In the genomic region with DNA sequence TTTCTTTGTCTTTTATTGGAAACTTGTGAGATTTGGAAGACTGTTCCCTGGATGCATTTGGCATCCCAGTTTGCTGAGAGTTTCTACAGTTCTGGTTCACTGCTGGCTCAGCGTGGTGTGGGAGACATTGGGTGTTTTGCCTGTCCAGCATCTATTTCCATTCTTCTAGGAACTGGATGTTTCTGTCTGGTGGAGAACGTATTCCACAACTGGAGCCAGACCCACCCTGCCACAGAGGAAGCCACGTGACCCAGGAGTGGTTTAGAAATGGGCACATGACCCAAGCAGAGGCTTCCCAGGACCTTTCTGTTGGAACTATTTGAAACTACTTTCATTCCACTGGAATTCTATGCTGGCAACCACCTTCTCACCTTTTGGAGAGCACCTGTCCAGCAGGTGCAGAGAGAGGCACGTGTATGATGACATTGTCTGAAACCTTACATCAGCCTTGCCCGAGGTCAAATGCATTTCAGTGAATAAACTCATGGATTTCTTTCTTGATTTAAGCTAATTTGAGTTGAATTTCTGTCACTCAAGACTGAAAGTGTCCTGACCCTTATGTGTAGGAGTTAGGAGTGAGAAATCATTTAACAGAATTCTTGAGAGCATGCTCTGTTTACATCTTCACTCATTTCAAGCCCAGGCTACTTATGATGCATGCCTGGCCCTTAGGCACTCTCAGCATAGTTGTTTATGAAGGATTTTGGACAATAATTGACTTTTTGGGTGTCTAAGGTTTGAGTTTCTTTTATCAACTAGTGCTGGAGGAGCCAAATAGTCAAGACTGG, we compare ENCODE assay signal across 11 cellular contexts.
DNase-seq lines count a peak whose midpoint lies in the region; ATAC-seq, FAIRE-seq and TF ChIP-seq lines count a peak whose summit lies in the region.
"Had no signal": no experiment of that assay in that cellular context is flagged by ENCODE, and none has a peak within 500 bp of the region (broad histone marks: within the 10 kb centered on the region; RNA-seq: fewer than 3 reads in every experiment).

No MANE protein-coding gene starts in this region.

- H3K9me3 ChIP-seq in GM12878 (replicated peaks; ENCODE audit: control insufficient read depth, insufficient read depth, low read length) (no peaks in the 10 kb centered on the region; the same call in 2 of the 3 replicates), osteoblast (ENCODE audit: low read depth, low read length) (no peaks in the 10 kb centered on the region)

- intact Hi-C loops in GM12878 (cut with micrococcal nuclease; ENCODE audit: unreplicated experiment): no loop called here

- H3K4me2 ChIP-seq in GM12878 (ENCODE audit: control insufficient read depth, insufficient read depth) (peak overlapping the region; percentile 71), osteoblast (ENCODE audit: insufficient read depth, low read length) (no peak overlapping the region)

- ATAC-seq in HG03354 (IDR thresholded peaks at IDR 0.05; ENCODE audit: poor library complexity, severe bottlenecking, unreplicated experiment) (peak; percentile 42), GM12878 (peak; percentile 38; the same call in 1 of the 3 replicates), GM19035 (IDR thresholded peaks at IDR 0.05; ENCODE audit: unreplicated experiment) (no peak), HG03139 (IDR thresholded peaks at IDR 0.05; ENCODE audit: unreplicated experiment) (no peak)

- 78% methylated on average over 5 of the region's 5 CpGs for WGBS in GM12878 (ENCODE audit: insufficient coverage, insufficient replicate concordance, low lambda C conversion rate, missing lambda C conversion rate)

- H3K4me1 ChIP-seq in GM12878 (ENCODE audit: control insufficient read depth, insufficient read depth, low read length) (peaks cover 53% of the 10 kb centered on the region), osteoblast (ENCODE audit: insufficient read depth, low read length) (peaks cover 11% of the 10 kb centered on the region)

- 0 out of 2 replicates have a peak overlapping the region, but pooled peaks have one; percentile 52 for H3K9ac ChIP-seq in GM12878 (ENCODE audit: control insufficient read depth, insufficient read depth, low read length)

- TF ChIP-seq EP300 in GM12878 (IDR thresholded peaks at IDR 0.05; ENCODE audit: borderline replicate concordance in 1 of 2, control insufficient read depth in 1 of 2, low read depth in 2 of 2, low read length in 2 of 2): no peak

- peak; percentile 39 for DNase-seq in stimulated activated CD4-positive, alpha-beta T cell treated with anti-CD3 and anti-CD28 coated beads, Interleukin-15, amount 100 ng/mL, for 24 hours
- no peak for DNase-seq in stimulated activated CD4-positive, alpha-beta T cell treated with anti-CD3 and anti-CD28 coated beads, Interleukin-12 subunit alpha, Interleukin-12 subunit beta, amount 100 ng/mL, for 4 hours
- no peak for DNase-seq in GM12878 (ENCODE audit: low read depth, low spot score)
- no peak for DNase-seq in GM10248 (ENCODE audit: extremely low spot score)
- no peak for DNase-seq in osteoblast (ENCODE audit: insufficient read length, low spot score, missing footprints)
- DNase-seq: C1 segment of cervical spinal cord, NCI-H1092, NCI-H510A treated with DMSO at 0.1 percent for 48 hours had no signal

- H3K27me3 ChIP-seq in GM12878 (replicated peaks in 1 of 2; ENCODE audit: control insufficient read depth in 2 of 2, insufficient read depth in 2 of 2, low read length in 1 of 2) (no peaks in the 10 kb centered on the region), osteoblast (ENCODE audit: insufficient read depth, low read length) (peaks cover 3% of the 10 kb centered on the region)

- CTCF ChIA-PET in GM12878 (lab: Yijun Ruan, JAX): interaction anchor here (1.0 to 3.2 kb wide), 4 partner anchors 10 to 21 kb away, joined by 3 to 21 read pairs (median 12); no protein-coding TSS in a partner anchor
- CTCF ChIA-PET in GM10248 (lab: Yijun Ruan, JAX): interaction anchor here (1.6 to 8.5 kb wide), 4 partner anchors 9 to 59 kb away, joined by 3 to 95 read pairs (median 6); no protein-coding TSS in a partner anchor

- in situ Hi-C loops in GM12878 (cut with MboI): no loop called here

- no peak for TF ChIP-seq CTCF in GM12878 (IDR thresholded peaks at IDR 0.05 in 2 of 3, conservative IDR thresholded peaks at IDR 0.05 in 1 of 3; ENCODE audit: control insufficient read depth in 2 of 3, extremely low read depth in 1 of 3, insufficient read depth in 1 of 3, low read depth in 3 of 3, low read length in 3 of 3)
- no peak for TF ChIP-seq CTCF in GM10248 (IDR thresholded peaks at IDR 0.05; ENCODE audit: control extremely low read depth, extremely low read depth, low read depth, missing control alignments)
- TF ChIP-seq CTCF in osteoblast (IDR thresholded peaks at IDR 0.05; ENCODE audit: extremely low read depth, low read depth, low read length): no peak

- TF ChIP-seq POLR2A in GM12878 (IDR thresholded peaks at IDR 0.05; ENCODE audit: low read depth, low read length): no peak

- no peak overlapping the region for H3K4me3 ChIP-seq in GM12878
- H3K4me3 ChIP-seq in osteoblast (ENCODE audit: insufficient read depth, low read length): no peak overlapping the region

- POLR2A ChIA-PET in GM12878 (lab: Charles Lee) (interaction anchor here (3.0 kb wide), 1 partner anchor 12 kb away, joined by 35 read pairs; no protein-coding TSS in a partner anchor), GM10248 (lab: Yijun Ruan, JAX) (no interaction called here)

- H3K27ac ChIP-seq in GM12878 (ENCODE audit: control insufficient read depth, insufficient read depth): peak overlapping the region; percentile 85
- H3K27ac ChIP-seq in osteoblast (ENCODE audit: low read depth, low read length): no peak overlapping the region

- H2AFZ ChIP-seq in GM12878 (ENCODE audit: control insufficient read depth, low read depth, low read length) (peak overlapping the region; percentile 6; the same call in 1 of the 2 replicates), osteoblast (ENCODE audit: low read length) (no peak overlapping the region)

- H3K36me3 ChIP-seq in GM12878 (ENCODE audit: control insufficient read depth in 2 of 2, insufficient read depth in 2 of 2, low read length in 1 of 2) (no peaks in the 10 kb centered on the region), osteoblast (ENCODE audit: insufficient read depth, low read length) (no peaks in the 10 kb centered on the region)

- RAD21 ChIA-PET in GM12878 (lab: Charles Lee; ENCODE audit: unreplicated experiment): interaction anchor here (0.6 to 2.8 kb wide), 6 partner anchors 10 to 85 kb away, joined by 3 to 26 read pairs (median 8); no protein-coding TSS in a partner anchor

- BruUV-seq in GM12878 (replicated peaks; lab: Mats Ljungman, UMichigan): no TSS peak

- SMC1A ChIA-PET in GM12878 (lab: Charles Lee; ENCODE audit: uncharacterized antibody, unreplicated experiment): interaction anchor here (0.8 to 8.7 kb wide), 6 partner anchors 9 to 104 kb away, joined by 3 to 114 read pairs (median 4); no protein-coding TSS in a partner anchor

- H3K79me2 ChIP-seq in GM12878 (ENCODE audit: control insufficient read depth, insufficient read depth, low read length): no peaks in the 10 kb centered on the region
- H3K79me2 ChIP-seq in osteoblast (ENCODE audit: insufficient read depth, low read length): no peaks in the 10 kb centered on the region

- H4K20me1 ChIP-seq in GM12878 (ENCODE audit: control insufficient read depth, insufficient read depth) (no peaks in the 10 kb centered on the region), osteoblast (ENCODE audit: insufficient read depth, low read length) (no peaks in the 10 kb centered on the region)

- no peak for TF ChIP-seq RAD21 in GM12878 (IDR thresholded peaks at IDR 0.05; ENCODE audit: insufficient read depth, low read depth, low read length)

- no peak for FAIRE-seq in GM12878 (lab: Jason Lieb, UNC)

TF ChIP-seq in GM12878, 131 proteins besides CTCF, POLR2A, EP300 and RAD21 (continues in another document):
- no peak for TF ChIP-seq ETV6 (conservative IDR thresholded peaks at IDR 0.05 in 1 of 2, IDR thresholded peaks at IDR 0.05 in 1 of 2; ENCODE audit: borderline replicate concordance in 1 of 2, low read depth in 1 of 2)
- TF ChIP-seq POU2F2 (IDR thresholded peaks at IDR 0.05; ENCODE audit: borderline replicate concordance, low read depth, low read length): no peak
- TF ChIP-seq NBN (IDR thresholded peaks at IDR 0.05): no peak
- TF ChIP-seq ZBTB40 (IDR thresholded peaks at IDR 0.05; ENCODE audit: borderline replicate concordance): no peak

Comparison
In these comparisons a context has a peak if more than half of its experiments do, and no peak if none do; other contexts are left out.
1. ATAC-seq: peak in HG03354 (single experiment) and GM12878 (single experiment); none in GM19035 (single experiment) and HG03139 (single experiment).